16 cellular contexts compared by ENCODE assay signal in genomic region chr20:8764289-8764962, GRCh38.
A peak's percentile ranks its signal among the peaks of the same experiment; 100 is the strongest.
DNase-seq lines count a peak whose midpoint lies in the region; ATAC-seq and TF ChIP-seq lines count a peak whose summit lies in the region.
"Had no signal": no experiment of that assay in that cellular context is flagged by ENCODE, and none has a peak within 500 bp of the region (broad histone marks: within the 10 kb centered on the region; RNA-seq: fewer than 3 reads in every experiment).

No MANE protein-coding gene starts in this region.

- H3K4me2 ChIP-seq in KMS-11 = peak overlapping the region; percentile 78

- H2AFZ ChIP-seq in KMS-11 (ENCODE audit: low read depth) = no peak overlapping the region

- TF ChIP-seq CTCF in A673 (conservative IDR thresholded peaks at IDR 0.05; ENCODE audit: low read depth, low read length) (no peak), KMS-11 (conservative IDR thresholded peaks at IDR 0.05; ENCODE audit: low read depth, low read length) (no peak)

- H4K20me1 ChIP-seq in KMS-11 (ENCODE audit: insufficient read depth) = no peaks in the 10 kb centered on the region

- H3K9ac ChIP-seq in KMS-11 (no peak overlapping the region), SK-N-MC (ENCODE audit: insufficient read length) (no peak overlapping the region)

- H3K27me3 ChIP-seq in A673 (replicated peaks; ENCODE audit: insufficient read depth, low read depth, low read length, poor library complexity) (no peaks in the 10 kb centered on the region), KMS-11 (ENCODE audit: insufficient read depth, low read depth) (no peaks in the 10 kb centered on the region)

- intact Hi-C loops in A673 (cut with micrococcal nuclease; ENCODE audit: unreplicated experiment) = loop anchor here (10.0 kb wide), 1 partner anchor 450 kb away; no protein-coding TSS in a partner anchor

- no peaks in the 10 kb centered on the region for H3K36me3 ChIP-seq in A673 (ENCODE audit: insufficient read depth, low read length, poor library complexity, severe bottlenecking)
- no peaks in the 10 kb centered on the region for H3K36me3 ChIP-seq in KMS-11 (ENCODE audit: insufficient read depth)
- no peaks in the 10 kb centered on the region for H3K36me3 ChIP-seq in SK-N-MC (ENCODE audit: insufficient read depth, low read length)

- no peaks in the 10 kb centered on the region for H3K9me3 ChIP-seq in A673 (ENCODE audit: low read depth, low read length, poor library complexity, severe bottlenecking)
- H3K9me3 ChIP-seq in SK-N-MC (ENCODE audit: low read depth, low read length) = no peaks in the 10 kb centered on the region

- no TSS peak for BruUV-seq in A673 (replicated peaks; lab: Mats Ljungman, UMichigan)

- H3K4me1 ChIP-seq in A673 (ENCODE audit: insufficient read depth, low read length, poor library complexity, severe bottlenecking) (peaks cover 12% of the 10 kb centered on the region), KMS-11 (ENCODE audit: low read depth, poor library complexity, severe bottlenecking) (peaks cover 67% of the 10 kb centered on the region)

- ATAC-seq in HG02610 (IDR thresholded peaks at IDR 0.05; ENCODE audit: unreplicated experiment) = no peak
- ATAC-seq: activated CD4-positive, alpha-beta T cell treated with anti-CD3 and anti-CD28 coated beads for 36 hours; esophagus mucosa; natural killer cell treated with Interleukin-12 subunit alpha and Interleukin-12 subunit beta and Interleukin-15 and Interleukin-18, amount 100 ng/mL, for 72 hours had no signal

- POLR2A ChIA-PET in A673 (lab: Charles Lee; ENCODE audit: low non-redundant PET) = no interaction called here

- H3K27ac ChIP-seq in A673 (ENCODE audit: low read depth, low read length, poor library complexity, severe bottlenecking) (no peak overlapping the region), KMS-11 (peak overlapping the region; percentile 87), SK-N-MC (no peak overlapping the region), substantia nigra (ENCODE audit: low read depth, low read length, poor library complexity, severe bottlenecking) (no peak overlapping the region)
- H3K27ac ChIP-seq: coronary artery had no signal

- peak; percentile 62 for DNase-seq in A673 (ENCODE audit: low spot score)
- DNase-seq in SK-N-MC (ENCODE audit: low read depth, low spot score) = peak; percentile 28
- peak; percentile 48 for DNase-seq in iris pigment epithelial cell (ENCODE audit: low read depth)
- DNase-seq in RKO (ENCODE audit: low spot score) = no peak
- DNase-seq in substantia nigra (lab: John Stamatoyannopoulos, UW) = no peak
- DNase-seq in activated CD8-positive, alpha-beta memory T cell treated with anti-CD3 and anti-CD28 coated beads for 24 hours = no peak
- DNase-seq: activated CD4-positive, alpha-beta T cell treated with anti-CD3 and anti-CD28 coated beads for 36 hours; activated T-cell treated with anti-CD3 and anti-CD28 coated beads, Interleukin-2, amount 50 U/mL, for 1 hour; NCI-H526 treated with DMSO at 0.1 percent for 48 hours; right cardiac atrium; stimulated activated CD4-positive, alpha-beta T cell treated with anti-CD3 and anti-CD28 coated beads, Interleukin-4, amount 100 ng/mL, for 24 hours had no signal

- CTCF ChIA-PET in A673 (lab: Charles Lee) = interaction anchor here (0.6 kb wide), 1 partner anchor 304 kb away, joined by 4 read pairs; no protein-coding TSS in a partner anchor

- no peaks in the 10 kb centered on the region for H3K79me2 ChIP-seq in KMS-11 (ENCODE audit: insufficient read depth, low read depth)

- H3K4me3 ChIP-seq in A673 (ENCODE audit: low read depth, low read length, poor library complexity, severe bottlenecking) (no peak overlapping the region), KMS-11 (IDR thresholded peaks at IDR 0.05; ENCODE audit: insufficient read depth, low read depth, low read length) (no peak overlapping the region), SK-N-MC (no peak overlapping the region)
- H3K4me3 ChIP-seq: coronary artery had no signal

Comparison
In these comparisons a context has a peak if more than half of its experiments do, and no peak if none do; other contexts are left out.
1. DNase-seq: peak in A673 (single experiment), SK-N-MC (single experiment) and iris pigment epithelial cell (single experiment); none in RKO (single experiment), substantia nigra (0 of 49) and activated CD8-positive, alpha-beta memory T cell treated with anti-CD3 and anti-CD28 coated beads for 24 hours (single experiment).